8 cellular contexts compared by ENCODE assay signal in genomic region chr19:58279042-58279924, GRCh38. TPM values are rescaled to one million over a fixed set of nuclear protein-coding genes. Genes with fewer than 3 reads are reported as not detected.
A peak's percentile ranks its signal among the peaks of the same experiment; 100 is the strongest.
DNase-seq lines count a peak whose midpoint lies in the region; ATAC-seq, FAIRE-seq and TF ChIP-seq lines count a peak whose summit lies in the region.

No MANE protein-coding gene starts in this region.

- H2AFZ ChIP-seq in SU-DHL-6 (ENCODE audit: low read depth, low read length, severe bottlenecking): peak overlapping the region; percentile 87
- peak overlapping the region; percentile 94 for H2AFZ ChIP-seq in astrocyte (ENCODE audit: low read depth, low read length)
- H2AFZ ChIP-seq in hepatocyte: peak overlapping the region; percentile 44

- H3K79me2 ChIP-seq in SU-DHL-6 (ENCODE audit: insufficient read depth, low read length): peaks cover 55% of the 10 kb centered on the region
- H3K79me2 ChIP-seq in astrocyte (ENCODE audit: insufficient read depth, low read length): peaks cover 68% of the 10 kb centered on the region
- peaks cover 66% of the 10 kb centered on the region for H3K79me2 ChIP-seq in hepatocyte

- WGBS in HUES64: 3% methylated on average over 60 of the region's 60 CpGs
- WGBS in hepatocyte (ENCODE audit: low lambda C conversion rate, missing lambda C conversion rate): 4% methylated on average over 56 of the region's 60 CpGs

- H3K4me3 Mint-ChIP-seq in astrocyte (ENCODE audit: unreplicated experiment): peak overlapping the region; percentile 92

- peak; percentile 66 for DNase-seq in astrocyte (ENCODE audit: low read depth)
- peak; percentile 80 for DNase-seq in hepatocyte (ENCODE audit: low spot score)
- peak; percentile 76 for DNase-seq in pulmonary artery endothelial cell (ENCODE audit: low read depth, low spot score)
- DNase-seq in uterus: peak; percentile 66 to 73

- H3K9ac ChIP-seq in BLaER1: peak overlapping the region; percentile 97
- H3K9ac ChIP-seq in HUES64 (ENCODE audit: low read depth, low read length): peak overlapping the region; percentile 97
- peak overlapping the region; percentile 88 for H3K9ac ChIP-seq in SU-DHL-6 (ENCODE audit: low read length)
- H3K9ac ChIP-seq in astrocyte (ENCODE audit: low read length): peak overlapping the region; percentile 95

- H3K4me1 ChIP-seq in BLaER1 (peaks cover 28% of the 10 kb centered on the region), HUES64 (ENCODE audit: insufficient read depth, low read length) (0 out of 2 replicates have a peak, but pooled peaks cover 5% of the 10 kb centered on the region), astrocyte (ENCODE audit: insufficient read depth, low read length) (peaks cover 7% of the 10 kb centered on the region), hepatocyte (ENCODE audit: insufficient read depth) (peaks cover 6% of the 10 kb centered on the region), uterus (no peaks in the 10 kb centered on the region)

- H3K4me3 ChIP-seq in BLaER1 (peak overlapping the region; percentile 96), HUES64 (ENCODE audit: low read length) (peak overlapping the region; percentile 89), SU-DHL-6 (ENCODE audit: insufficient read depth, low read length, poor library complexity, severe bottlenecking) (peak overlapping the region; percentile 92), astrocyte (ENCODE audit: insufficient read depth, low read depth, low read length) (peak overlapping the region; percentile 95), hepatocyte (peak overlapping the region; percentile 53), uterus (peak overlapping the region; percentile 84 to 91)

- H3K36me3 Mint-ChIP-seq in astrocyte (ENCODE audit: low read depth, unreplicated experiment): peaks cover 36% of the 10 kb centered on the region

- no peak for TF ChIP-seq POLR2A in uterus (IDR thresholded peaks at IDR 0.05)

- H4K20me1 ChIP-seq in BLaER1 (peaks cover 2% of the 10 kb centered on the region; the same call in 1 of the 2 replicates), SU-DHL-6 (ENCODE audit: low read depth, low read length) (no peaks in the 10 kb centered on the region), astrocyte (ENCODE audit: insufficient read depth, low read length) (peaks cover 19% of the 10 kb centered on the region), hepatocyte (ENCODE audit: insufficient read depth, poor library complexity, severe bottlenecking) (no peaks in the 10 kb centered on the region)

- H3K27me3 ChIP-seq in BLaER1 (no peaks in the 10 kb centered on the region), HUES64 (ENCODE audit: insufficient read depth, low read length) (no peaks in the 10 kb centered on the region), SU-DHL-6 (ENCODE audit: low read length) (no peaks in the 10 kb centered on the region), astrocyte (ENCODE audit: insufficient read depth, low read length) (no peaks in the 10 kb centered on the region), hepatocyte (no peaks in the 10 kb centered on the region), uterus (no peaks in the 10 kb centered on the region)

- peak overlapping the region; percentile 86 for H3K27ac Mint-ChIP-seq in astrocyte (ENCODE audit: unreplicated experiment)

- no peak for FAIRE-seq in astrocyte (lab: Jason Lieb, UNC)

- peak; percentile 20 for ATAC-seq in GM21360 (IDR thresholded peaks at IDR 0.05; ENCODE audit: unreplicated experiment)

- H3K27me3 Mint-ChIP-seq in astrocyte (ENCODE audit: low read depth, unreplicated experiment): no peaks in the 10 kb centered on the region

- H3K9me3 Mint-ChIP-seq in astrocyte (ENCODE audit: unreplicated experiment): peaks cover 2% of the 10 kb centered on the region

- no peaks in the 10 kb centered on the region for H3K9me2 ChIP-seq in SU-DHL-6 (replicated peaks; ENCODE audit: insufficient read depth, low read length)
- H3K9me2 ChIP-seq in hepatocyte (replicated peaks; ENCODE audit: insufficient read depth): no peaks in the 10 kb centered on the region

- peaks cover 70% of the 10 kb centered on the region for H3K9me3 ChIP-seq in BLaER1
- no peaks in the 10 kb centered on the region for H3K9me3 ChIP-seq in HUES64 (ENCODE audit: insufficient read depth, low read depth, low read length)
- H3K9me3 ChIP-seq in SU-DHL-6 (ENCODE audit: insufficient read depth, low read length): no peaks in the 10 kb centered on the region
- peaks cover 3% of the 10 kb centered on the region for H3K9me3 ChIP-seq in astrocyte (ENCODE audit: insufficient read depth, low read depth, low read length)
- H3K9me3 ChIP-seq in hepatocyte (ENCODE audit: low read depth): no peaks in the 10 kb centered on the region
- peaks cover 0 to 10% of the 10 kb centered on the region in 2 donors for H3K9me3 ChIP-seq in uterus

- intact Hi-C loops in uterus (cut with DNase I; ENCODE audit: low total_unique reads): no loop called here

- no peaks in the 10 kb centered on the region; the same call in 1 of the 2 replicates for H3F3A ChIP-seq in SU-DHL-6 (ENCODE audit: insufficient read depth)

- TF ChIP-seq CTCF in SU-DHL-6 (IDR thresholded peaks at IDR 0.05; ENCODE audit: insufficient read depth, low read length, poor library complexity, severe bottlenecking) (no peak), astrocyte (IDR thresholded peaks at IDR 0.05; ENCODE audit: insufficient read depth, low read depth, low read length) (no peak), hepatocyte (IDR thresholded peaks at IDR 0.05; ENCODE audit: poor library complexity) (no peak), uterus (IDR thresholded peaks at IDR 0.05) (no peak)

- H3K27ac ChIP-seq in BLaER1 (peak overlapping the region; percentile 95), HUES64 (ENCODE audit: low read depth, low read length) (peak overlapping the region; percentile 92), SU-DHL-6 (ENCODE audit: low read depth, low read length) (0 out of 2 replicates have a peak overlapping the region, but pooled peaks have one; percentile 22), astrocyte (ENCODE audit: low read depth, low read length) (peak overlapping the region; percentile 93), hepatocyte (peak overlapping the region; percentile 88), uterus (peak overlapping the region; percentile 81 to 87)

- H3K4me1 Mint-ChIP-seq in astrocyte (ENCODE audit: low read depth, unreplicated experiment): peaks cover 21% of the 10 kb centered on the region

- H3K4me2 ChIP-seq in BLaER1: peak overlapping the region; percentile 94
- H3K4me2 ChIP-seq in SU-DHL-6 (ENCODE audit: low read depth, low read length, poor library complexity, severe bottlenecking): peak overlapping the region; percentile 81
- peak overlapping the region; percentile 89 for H3K4me2 ChIP-seq in astrocyte (ENCODE audit: low read length)
- H3K4me2 ChIP-seq in hepatocyte: peak overlapping the region; percentile 88

- peaks cover 75% of the 10 kb centered on the region for H3K36me3 ChIP-seq in BLaER1
- peaks cover 27% of the 10 kb centered on the region for H3K36me3 ChIP-seq in HUES64 (ENCODE audit: insufficient read depth, low read length)
- H3K36me3 ChIP-seq in SU-DHL-6 (ENCODE audit: low read length): no peaks in the 10 kb centered on the region
- peaks cover 8% of the 10 kb centered on the region for H3K36me3 ChIP-seq in astrocyte (ENCODE audit: insufficient read depth, low read length)
- no peaks in the 10 kb centered on the region for H3K36me3 ChIP-seq in hepatocyte (replicated peaks; ENCODE audit: insufficient read depth, low read depth)
- H3K36me3 ChIP-seq in uterus: no peaks in the 10 kb centered on the region

RNA-seq across cellular contexts. Expression of gene ZNF8, which starts 0.5 kb away (rescaled TPM):
- 5.4 TPM for polyA plus RNA-seq in HUES64 (2013, experiment 1 of 2)
- polyA plus RNA-seq in HUES64 (2013, experiment 2 of 2): 6.7 TPM
- 10.0 and 10.4 TPM in 2 replicates for total RNA-seq in astrocyte
- 7.1 and 8.7 TPM in 2 replicates for total RNA-seq in hepatocyte
- polyA plus RNA-seq in hepatocyte: 1.0 and 1.4 TPM in 2 replicates
- total RNA-seq in pulmonary artery endothelial cell: 3.7 and 3.8 TPM in 2 replicates
- total RNA-seq in uterus: 10 to 100 TPM in 1 of 4 donors, 1 to 10 TPM in 3; 1.8 to 10.8 (median 8.2) TPM

RNA-seq across cellular contexts. Expression of gene ERVK3-1, which starts 25.9 kb away (rescaled TPM):
- polyA plus RNA-seq in HUES64 (2013, experiment 1 of 2): 39.8 TPM
- 38.5 TPM for polyA plus RNA-seq in HUES64 (2013, experiment 2 of 2)
- total RNA-seq in astrocyte (34.6 and 40.9 TPM in 2 replicates), hepatocyte (57.9 and 73.2 TPM in 2 replicates), pulmonary artery endothelial cell (13.2 and 19.3 TPM in 2 replicates), uterus (10 to 100 TPM; 27.1 to 62.1 (median 39.2) TPM)
- 68.9 and 71.7 TPM in 2 replicates for polyA plus RNA-seq in hepatocyte

RNA-seq across cellular contexts. Expression of gene ZSCAN22, which starts 47.5 kb away (rescaled TPM):
- polyA plus RNA-seq in HUES64 (2013, experiment 1 of 2): 1.7 TPM
- 2.0 TPM for polyA plus RNA-seq in HUES64 (2013, experiment 2 of 2)
- total RNA-seq in astrocyte: 2.7 and 3.1 TPM in 2 replicates
- total RNA-seq in hepatocyte: 1.3 and 2.0 TPM in 2 replicates
- 2.2 and 3.0 TPM in 2 replicates for polyA plus RNA-seq in hepatocyte
- total RNA-seq in pulmonary artery endothelial cell: 1.8 and 3.2 TPM in 2 replicates
- 1 to 10 TPM; 3.9 to 5.1 (median 4.6) TPM for total RNA-seq in uterus

RNA-seq across cellular contexts. Expression of gene ZNF544, which starts 50.6 kb away (rescaled TPM):
- polyA plus RNA-seq in HUES64 (2013, experiment 1 of 2): 50.4 TPM
- 43.8 TPM for polyA plus RNA-seq in HUES64 (2013, experiment 2 of 2)
- total RNA-seq in astrocyte (23.4 and 23.7 TPM in 2 replicates), hepatocyte (19.3 and 34.1 TPM in 2 replicates), pulmonary artery endothelial cell (54.7 and 73.2 TPM in 2 replicates), uterus (10 to 100 TPM in 3 of 4 donors, 1 to 10 TPM in 1; 2.6 to 67.0 (median 43.7) TPM)
- polyA plus RNA-seq in hepatocyte: 12.3 and 17.2 TPM in 2 replicates

Comparison
In these comparisons a context has a peak if more than half of its experiments do, and no peak if none do; other contexts are left out.
1. Peak in every context shown above with its lines: DNase-seq, ATAC-seq, H3K4me3 ChIP-seq and H3K27ac ChIP-seq.
2. H3K27ac ChIP-seq: peak in every context shown above with its lines; median percentile 95 in BLaER1; 93 in astrocyte; 92 in HUES64; 88 in hepatocyte; 84 in uterus; 22 in SU-DHL-6.
3. H2AFZ ChIP-seq: peak in every context shown above with its lines; median percentile 94 in astrocyte; 87 in SU-DHL-6; 44 in hepatocyte.